ENCODE assay signal across 8 cellular contexts in genomic region chr15:62742409-62743171, GRCh38.
DNase-seq lines count a peak whose midpoint lies in the region; ATAC-seq and TF ChIP-seq lines count a peak whose summit lies in the region.

No MANE protein-coding gene starts in this region.

- H3K9me3 Mint-ChIP-seq in brain, result no peaks in the 10 kb centered on the region

- H3K9ac ChIP-seq in IMR-90 (ENCODE audit: low read depth, low read length), result no peak overlapping the region
- H3K9ac ChIP-seq in smooth muscle cell (ENCODE audit: low read depth), result peak overlapping the region; percentile 21

- peaks cover 37% of the 10 kb centered on the region for H3K4me1 Mint-ChIP-seq in brain

- peak overlapping the region; percentile 50 for H2BK120ac ChIP-seq in IMR-90 (ENCODE audit: low read depth, low read length)

- no peak overlapping the region; the same call in 1 of the 2 replicates for H3K18ac ChIP-seq in IMR-90 (ENCODE audit: low read depth, low read length)

- 4% methylated on average over 4 of the region's 8 CpGs; no CpG with 5 or more reads in 1 of the 2 experiments for whole genome bisulfite sequencing in IMR-90 (ENCODE audit: extremely low coverage in 2 of 2, insufficient read length in 1 of 2), 2 experiments
- WGBS in smooth muscle cell (ENCODE audit: low lambda C conversion rate), result 28% methylated on average over 8 of the region's 8 CpGs

- intact Hi-C loops in IMR-90 (cut with micrococcal nuclease) (loop anchor here (1.0 to 5.0 kb wide), 3 partner anchors 125 to 352 kb away; partner anchors contain the start of gene TLN2), PC-9 (cut with micrococcal nuclease; ENCODE audit: unreplicated experiment) (loop anchor here (1.0 to 10.0 kb wide), 2 partner anchors 268 to 350 kb away; no protein-coding TSS in a partner anchor)

- H2BK5ac ChIP-seq in IMR-90 (ENCODE audit: low read depth, low read length, poor library complexity, severe bottlenecking), result no peak overlapping the region

- peak overlapping the region; percentile 5; the same call in 1 of the 2 replicates for H4K91ac ChIP-seq in IMR-90 (ENCODE audit: insufficient read depth, low read depth, low read length)

- TF ChIP-seq POLR2A in IMR-90 (IDR thresholded peaks at IDR 0.05; ENCODE audit: low read depth, low read length), result no peak

- H3K27ac Mint-ChIP-seq in brain, result peak overlapping the region; percentile 55 to 94 (median 75)

- H3K9me3 ChIP-seq in DOHH2 (ENCODE audit: control insufficient read depth, insufficient read depth, low read length), result no peaks in the 10 kb centered on the region
- H3K9me3 ChIP-seq in IMR-90 (ENCODE audit: control insufficient read depth, insufficient read depth, low read length), result no peaks in the 10 kb centered on the region
- H3K9me3 ChIP-seq in PC-9 (ENCODE audit: insufficient read depth, low read depth), result no peaks in the 10 kb centered on the region
- no peaks in the 10 kb centered on the region for H3K9me3 ChIP-seq in smooth muscle cell (replicated peaks; ENCODE audit: low read depth)

- peak overlapping the region; percentile 10; the same call in 1 of the 2 replicates for H4K5ac ChIP-seq in IMR-90 (ENCODE audit: low read depth, low read length)

- peak overlapping the region; percentile 39 for H3K14ac ChIP-seq in IMR-90 (replicated peaks; ENCODE audit: low read depth, low read length)

- H3K4me3 ChIP-seq in DOHH2 (ENCODE audit: low read length), result no peak overlapping the region
- no peak overlapping the region for H3K4me3 ChIP-seq in IMR-90 (ENCODE audit: insufficient read depth, low read depth, low read length)
- no peak overlapping the region for H3K4me3 ChIP-seq in PC-9
- no peak overlapping the region for H3K4me3 ChIP-seq in smooth muscle cell

- H3K4me1 ChIP-seq in DOHH2 (ENCODE audit: control insufficient read depth, low read length) (peaks cover 3% of the 10 kb centered on the region; the same call in 1 of the 2 replicates), IMR-90 (ENCODE audit: control insufficient read depth, insufficient read depth, low read length) (peaks cover 17% of the 10 kb centered on the region), PC-9 (replicated peaks; ENCODE audit: insufficient read depth) (peaks cover 31% of the 10 kb centered on the region), smooth muscle cell (ENCODE audit: low read depth) (peaks cover 10% of the 10 kb centered on the region)

- H3F3A ChIP-seq in DOHH2 (ENCODE audit: control insufficient read depth, insufficient read depth) (no peaks in the 10 kb centered on the region), PC-9 (ENCODE audit: insufficient read depth, low read depth) (peaks cover 7% of the 10 kb centered on the region; the same call in 1 of the 2 replicates), smooth muscle cell (ENCODE audit: low read depth) (no peaks in the 10 kb centered on the region)

- dilution Hi-C loops in IMR-90 (cut with HindIII; ENCODE audit: low sequenced_read_pairs, unreplicated experiment), result no loop called here

- no peak overlapping the region for H3K56ac ChIP-seq in IMR-90 (ENCODE audit: extremely low read depth, insufficient read depth, low read length)

- H3K4me3 Mint-ChIP-seq in brain, result peak overlapping the region; percentile 10 to 64 (median 50)

- H3K36me3 Mint-ChIP-seq in brain, result peaks cover 11% of the 10 kb centered on the region

- peak overlapping the region; percentile 10; the same call in 1 of the 2 replicates for H2AK5ac ChIP-seq in IMR-90 (ENCODE audit: low read depth, low read length)

- ATAC-seq in IMR-90 (ENCODE audit: low read depth) (peak; percentile 81), HG03378 (IDR thresholded peaks at IDR 0.05; ENCODE audit: unreplicated experiment) (no peak), HG02610 (IDR thresholded peaks at IDR 0.05; ENCODE audit: unreplicated experiment) (no peak)

- BruUV-seq in IMR-90 (replicated peaks; lab: Mats Ljungman, UMichigan) (no TSS peak), PC-9 (replicated peaks; lab: Mats Ljungman, UMichigan) (no TSS peak)

- H3K9me2 ChIP-seq in DOHH2 (replicated peaks; ENCODE audit: control insufficient read depth, low read length) (no peaks in the 10 kb centered on the region), PC-9 (ENCODE audit: insufficient read depth) (no peaks in the 10 kb centered on the region)

- H3K23ac ChIP-seq in IMR-90 (ENCODE audit: low read depth, low read length), result peak overlapping the region; percentile 47

- H3K27me3 ChIP-seq in DOHH2 (ENCODE audit: control insufficient read depth, low read length), result no peaks in the 10 kb centered on the region
- H3K27me3 ChIP-seq in IMR-90 (ENCODE audit: control insufficient read depth, insufficient read depth, low read length), result no peaks in the 10 kb centered on the region
- no peaks in the 10 kb centered on the region for H3K27me3 ChIP-seq in PC-9 (ENCODE audit: insufficient read depth, low read depth)
- H3K27me3 ChIP-seq in smooth muscle cell (ENCODE audit: low read depth), result no peaks in the 10 kb centered on the region

- peak overlapping the region; percentile 60 for H2AK9ac ChIP-seq in IMR-90 (replicated peaks; ENCODE audit: low read depth, low read length, poor library complexity)

- CTCF ChIA-PET in IMR-90 (lab: Yijun Ruan, JAX) (interaction anchor here (0.7 to 2.0 kb wide), 22 partner anchors 9 to 435 kb away, joined by 3 to 18 read pairs (median 4); no protein-coding TSS in a partner anchor), PC-9 (lab: Charles Lee) (interaction anchor here (0.5 to 0.9 kb wide), 8 partner anchors 10 to 883 kb away, joined by 3 to 6 read pairs (median 4); no protein-coding TSS in a partner anchor)

- in situ Hi-C loops in IMR-90 (cut with MboI; ENCODE audit: low sequenced_read_pairs), result loop anchor here (10.0 kb wide), 1 partner anchor 348 kb away; the partner anchor contains the start of gene TLN2

- H3K36me3 ChIP-seq in DOHH2 (ENCODE audit: control insufficient read depth, low read length), result no peaks in the 10 kb centered on the region
- H3K36me3 ChIP-seq in IMR-90 (ENCODE audit: control insufficient read depth, insufficient read depth, low read length), result peaks cover 6% of the 10 kb centered on the region
- no peaks in the 10 kb centered on the region for H3K36me3 ChIP-seq in PC-9 (ENCODE audit: low read depth)
- no peaks in the 10 kb centered on the region for H3K36me3 ChIP-seq in smooth muscle cell (ENCODE audit: low read depth)

- H2AFZ ChIP-seq in IMR-90 (replicated peaks; ENCODE audit: low read length, poor library complexity) (peak overlapping the region; percentile 10), PC-9 (no peak overlapping the region), smooth muscle cell (ENCODE audit: low read depth) (peak overlapping the region; percentile 26)

- peaks cover 12% of the 10 kb centered on the region for H3K9me1 ChIP-seq in IMR-90 (ENCODE audit: insufficient read depth, low read length)

- no peak overlapping the region for H3K27ac ChIP-seq in DOHH2 (ENCODE audit: low read depth, low read length)
- H3K27ac ChIP-seq in IMR-90 (ENCODE audit: insufficient read depth, low read length), result peak overlapping the region; percentile 31; the same call in 1 of the 2 replicates
- peak overlapping the region; percentile 47; the same call in 1 of the 2 replicates for H3K27ac ChIP-seq in PC-9
- peak overlapping the region; percentile 66 for H3K27ac ChIP-seq in smooth muscle cell (ENCODE audit: low read depth)

- POLR2A ChIA-PET in IMR-90 (lab: Charles Lee; ENCODE audit: unreplicated experiment), result no interaction called here
- POLR2A ChIA-PET in PC-9 (lab: Charles Lee; ENCODE audit: unreplicated experiment), result interaction anchor here (0.6 to 0.7 kb wide), 4 partner anchors 28 to 652 kb away, joined by 3 to 5 read pairs (median 3); partner anchors contain the start of gene RPS27L

- TF ChIP-seq RAD21 in IMR-90 (IDR thresholded peaks at IDR 0.05; ENCODE audit: low read length), result peak; percentile 75

- peak overlapping the region; percentile 11 to 26; a peak in 2 of 4 replicates for H4K8ac ChIP-seq in IMR-90 (ENCODE audit: low read depth in 2 of 2, low read length in 2 of 2)

- H3K79me2 ChIP-seq in DOHH2 (ENCODE audit: control insufficient read depth, low read length), result no peaks in the 10 kb centered on the region
- H3K79me2 ChIP-seq in PC-9 (ENCODE audit: low read depth), result no peaks in the 10 kb centered on the region
- no peaks in the 10 kb centered on the region for H3K79me2 ChIP-seq in smooth muscle cell (ENCODE audit: low read depth)

- H3K79me1 ChIP-seq in IMR-90 (ENCODE audit: low read depth in 1 of 2, low read length in 2 of 2), result peaks cover 0 to 3% of the 10 kb centered on the region in 2 experiments; a peak in 1 of 4 replicates

- H2BK20ac ChIP-seq in IMR-90 (ENCODE audit: low read depth, low read length), result peak overlapping the region; percentile 75

- peak overlapping the region; percentile 22; the same call in 1 of the 3 replicates for H2BK15ac ChIP-seq in IMR-90 (ENCODE audit: low read depth, low read length)

- DNase-seq in IMR-90 (peak; percentile 90), PC-9 (peak; percentile 39 to 51), inferior parietal cortex (ENCODE audit: extremely low spot score) (peak; percentile 82), smooth muscle cell (lab: John Stamatoyannopoulos, UW; ENCODE audit: unreplicated experiment) (no peak)

- TF ChIP-seq CTCF in DOHH2 (IDR thresholded peaks at IDR 0.05; ENCODE audit: low read depth, low read length, poor library complexity, severe bottlenecking), result peak; percentile 86
- TF ChIP-seq CTCF in IMR-90 (conservative IDR thresholded peaks at IDR 0.05; ENCODE audit: low read depth, low read length), result peak; percentile 83
- TF ChIP-seq CTCF in PC-9 (conservative IDR thresholded peaks at IDR 0.05), result peak; percentile 88
- peak; percentile 83 to 90 for TF ChIP-seq CTCF in brain (conservative IDR thresholded peaks at IDR 0.05)
- TF ChIP-seq CTCF in smooth muscle cell (IDR thresholded peaks at IDR 0.05; ENCODE audit: borderline replicate concordance, insufficient read depth, poor library complexity, severe bottlenecking), result peak; percentile 85

- H3K27me3 Mint-ChIP-seq in brain, result no peaks in the 10 kb centered on the region

- peak overlapping the region; percentile 49 for H3K4ac ChIP-seq in IMR-90 (ENCODE audit: low read depth, low read length)

- H4K20me1 ChIP-seq in DOHH2 (ENCODE audit: control insufficient read depth, insufficient read depth, low read depth, low read length), result no peaks in the 10 kb centered on the region; the same call in 1 of the 2 replicates
- no peaks in the 10 kb centered on the region for H4K20me1 ChIP-seq in IMR-90 (ENCODE audit: insufficient read depth, low read length)
- H4K20me1 ChIP-seq in PC-9 (ENCODE audit: insufficient read depth), result no peaks in the 10 kb centered on the region
- H4K20me1 ChIP-seq in smooth muscle cell (ENCODE audit: low read depth), result no peaks in the 10 kb centered on the region

- H3K4me2 ChIP-seq in DOHH2 (ENCODE audit: low read length) (peak overlapping the region; percentile 22; the same call in 1 of the 2 replicates), IMR-90 (ENCODE audit: low read depth, low read length) (0 out of 2 replicates have a peak overlapping the region, but pooled peaks have one; percentile 8), PC-9 (peak overlapping the region; percentile 33; the same call in 1 of the 2 replicates), smooth muscle cell (peak overlapping the region; percentile 45)

TF ChIP-seq in IMR-90, 13 proteins besides CTCF, POLR2A, EP300 and RAD21 (continues in another document):
- TF ChIP-seq MXI1 (IDR thresholded peaks at IDR 0.05; ENCODE audit: borderline replicate concordance, low read depth, low read length), result no peak
- no peak for TF ChIP-seq CHD1 (IDR thresholded peaks at IDR 0.05; ENCODE audit: low read depth, low read length)
- TF ChIP-seq MAZ (IDR thresholded peaks at IDR 0.05; ENCODE audit: borderline replicate concordance, low read depth, low read length), result peak; percentile 22; the same call in 1 of the 2 replicates
